21 cellular contexts compared by ENCODE assay signal in genomic region chr2:16639431-16639830, GRCh38. TPM values are rescaled to one million over a fixed set of nuclear protein-coding genes. Genes with fewer than 3 reads are reported as not detected.
DNase-seq lines count a peak whose midpoint lies in the region; ATAC-seq and TF ChIP-seq lines count a peak whose summit lies in the region.
"Had no signal": no experiment of that assay in that cellular context is flagged by ENCODE, and none has a peak within 500 bp of the region (broad histone marks: within the 10 kb centered on the region; RNA-seq: fewer than 3 reads in every experiment).

No MANE protein-coding gene starts in this region.

- DNase-seq in NCI-H526 treated with DMSO at 0.1 percent for 48 hours (lab: John Stamatoyannopoulos, UW) (peak; percentile 88), trophoblast cell (no peak), BE2C (no peak), SW 1271 (lab: John Stamatoyannopoulos, UW) (no peak)
- DNase-seq: activated effector memory CD4-positive, alpha-beta T cell treated with Interleukin-2 at 50 U/mL for 16 hours; amniotic stem cell; DMS 273 treated with DMSO at 0.1 percent for 48 hours; foreskin melanocyte; HCEC 1CT; NCI-H1694; NCI-H446 treated with DMSO at 0.1 percent for 48 hours; stimulated activated CD4-positive, alpha-beta T cell treated with anti-CD3 and anti-CD28 coated beads, Interleukin-12 subunit alpha, Interleukin-12 subunit beta, amount 100 ng/mL, for 4 hours; stimulated activated naive CD4-positive, alpha-beta T cell treated with Interleukin-2 at 50 U/mL for 16 hours; T-helper 17 cell had no signal

- H3K14ac ChIP-seq in trophoblast cell (ENCODE audit: low read length), result no peak overlapping the region

- H4K91ac ChIP-seq in trophoblast cell (ENCODE audit: low read depth, low read length), result no peak overlapping the region

- H3K36me3 Mint-ChIP-seq in dendritic cell treated with granulocyte-macrophage colony-stimulating factor and Interleukin-4, amounts not matched to agents 40 ng/mL and 50 ng/mL, for 4 days (ENCODE audit: low read depth), result peaks cover 38% of the 10 kb centered on the region

- no peak overlapping the region for H2BK120ac ChIP-seq in trophoblast cell (ENCODE audit: insufficient read depth, low read length, poor library complexity)

- H2BK12ac ChIP-seq in trophoblast cell (ENCODE audit: low read length), result no peak overlapping the region

- no peak overlapping the region for H2BK5ac ChIP-seq in trophoblast cell (ENCODE audit: low read depth, low read length, poor library complexity)

- peaks cover 3% of the 10 kb centered on the region; the same call in 1 of the 2 replicates for H3F3A ChIP-seq in DOHH2 (ENCODE audit: control insufficient read depth, insufficient read depth)

- intact Hi-C loops in dendritic cell treated with granulocyte-macrophage colony-stimulating factor and Interleukin-4, amounts not matched to agents 40 ng/mL and 50 ng/mL, for 4 days (cut with micrococcal nuclease), result loop anchor here (10.0 kb wide), 1 partner anchor 45 kb away; no protein-coding TSS in a partner anchor

- H3K23ac ChIP-seq in trophoblast cell (ENCODE audit: low read length), result no peak overlapping the region

- H3K27me3 ChIP-seq in DOHH2 (ENCODE audit: control insufficient read depth, low read length) (no peaks in the 10 kb centered on the region), trophoblast cell (ENCODE audit: insufficient read depth, low read length) (no peaks in the 10 kb centered on the region), BE2C (peaks cover 3% of the 10 kb centered on the region; the same call in 1 of the 2 replicates)

- H3K9me3 ChIP-seq in DOHH2 (ENCODE audit: control insufficient read depth, insufficient read depth, low read length), result no peaks in the 10 kb centered on the region
- no peaks in the 10 kb centered on the region for H3K9me3 ChIP-seq in trophoblast cell (ENCODE audit: insufficient read depth, low read depth, low read length)
- H3K9me3 ChIP-seq in BE2C, result no peaks in the 10 kb centered on the region

- H3K4me1 ChIP-seq in DOHH2 (ENCODE audit: control insufficient read depth, low read length) (peaks cover 72% of the 10 kb centered on the region), trophoblast cell (ENCODE audit: control insufficient read depth in 1 of 2, insufficient read depth in 2 of 2, low read length in 2 of 2) (peaks cover 13 to 18% of the 10 kb centered on the region in 2 experiments), BE2C (no peaks in the 10 kb centered on the region)

- no peak overlapping the region for H2AK5ac ChIP-seq in trophoblast cell (ENCODE audit: low read length)

- H3K79me2 ChIP-seq in DOHH2 (ENCODE audit: control insufficient read depth, low read length), result peaks cover 15% of the 10 kb centered on the region
- peaks cover 3% of the 10 kb centered on the region for H3K79me2 ChIP-seq in trophoblast cell (ENCODE audit: control insufficient read depth, insufficient read depth, low read length, poor library complexity)

- no peaks in the 10 kb centered on the region for H4K20me1 ChIP-seq in DOHH2 (ENCODE audit: control insufficient read depth, insufficient read depth, low read depth, low read length)

- WGBS in trophoblast cell (ENCODE audit: extremely low coverage, insufficient coverage, insufficient read length), result no CpG with 5 or more reads among the region's 2 CpGs

- H2AFZ ChIP-seq in trophoblast cell (ENCODE audit: insufficient read depth, low read length, poor library complexity), result no peak overlapping the region

- H3K9ac ChIP-seq in trophoblast cell (ENCODE audit: low read length), result no peak overlapping the region

- peak overlapping the region; percentile 48 for H4K8ac ChIP-seq in trophoblast cell (ENCODE audit: low read depth, low read length)

- no peaks in the 10 kb centered on the region for H3K9me2 ChIP-seq in DOHH2 (replicated peaks; ENCODE audit: control insufficient read depth, low read length)

- H3K4me2 ChIP-seq in DOHH2 (ENCODE audit: low read length), result peak overlapping the region; percentile 73
- H3K4me2 ChIP-seq in trophoblast cell (ENCODE audit: low read length), result no peak overlapping the region

- H3K27ac Mint-ChIP-seq in dendritic cell treated with granulocyte-macrophage colony-stimulating factor and Interleukin-4, amounts not matched to agents 40 ng/mL and 50 ng/mL, for 4 days, result peak overlapping the region; percentile 29
- H3K27ac Mint-ChIP-seq: progenitor cell of endocrine pancreas, T-helper 17 cell, type B pancreatic cell had no signal

- peaks cover 7% of the 10 kb centered on the region for H3K79me1 ChIP-seq in trophoblast cell (ENCODE audit: low read length)

- no peak for ATAC-seq in HG03469 (IDR thresholded peaks at IDR 0.05; ENCODE audit: unreplicated experiment)
- ATAC-seq: activated CD4-positive, CD25-positive, alpha-beta regulatory T cell treated with anti-CD3 and anti-CD28 coated beads, Interleukin-2, amount 50 U/mL, for 24 hours; Right ventricle myocardium inferior; T-helper 17 cell had no signal

- H3K9me3 Mint-ChIP-seq in dendritic cell treated with granulocyte-macrophage colony-stimulating factor and Interleukin-4, amounts not matched to agents 40 ng/mL and 50 ng/mL, for 4 days, result no peaks in the 10 kb centered on the region
- H3K9me3 Mint-ChIP-seq: type B pancreatic cell had no signal

- H3K4me3 ChIP-seq in DOHH2 (ENCODE audit: low read length), result peak overlapping the region; percentile 63
- no peak overlapping the region for H3K4me3 ChIP-seq in trophoblast cell (ENCODE audit: low read depth, low read length)
- H3K4me3 ChIP-seq in BE2C (ENCODE audit: low read depth, low read length), result no peak overlapping the region

- no peak overlapping the region for H3K4ac ChIP-seq in trophoblast cell (ENCODE audit: low read depth, low read length)

- no peak overlapping the region for H3K4me3 Mint-ChIP-seq in dendritic cell treated with granulocyte-macrophage colony-stimulating factor and Interleukin-4, amounts not matched to agents 40 ng/mL and 50 ng/mL, for 4 days
- H3K4me3 Mint-ChIP-seq: T-helper 17 cell, type B pancreatic cell had no signal

- H3K36me3 ChIP-seq in DOHH2 (ENCODE audit: control insufficient read depth, low read length) (peaks cover 18% of the 10 kb centered on the region), trophoblast cell (ENCODE audit: control insufficient read depth in 1 of 2, insufficient read depth in 2 of 2, low read length in 2 of 2) (peaks cover 4 to 7% of the 10 kb centered on the region in 2 experiments), BE2C (no peaks in the 10 kb centered on the region)

- no peak for TF ChIP-seq CTCF in DOHH2 (IDR thresholded peaks at IDR 0.05; ENCODE audit: low read depth, low read length, poor library complexity, severe bottlenecking)
- no peak for TF ChIP-seq CTCF in BE2C (IDR thresholded peaks at IDR 0.05; ENCODE audit: low read depth, low read length)

- H3K27ac ChIP-seq in DOHH2 (ENCODE audit: low read depth, low read length) (peak overlapping the region; percentile 69), trophoblast cell (ENCODE audit: low read depth, low read length) (no peak overlapping the region)

- no peak overlapping the region for H3K18ac ChIP-seq in trophoblast cell (ENCODE audit: low read length)

- no peaks in the 10 kb centered on the region for H3K27me3 Mint-ChIP-seq in dendritic cell treated with granulocyte-macrophage colony-stimulating factor and Interleukin-4, amounts not matched to agents 40 ng/mL and 50 ng/mL, for 4 days
- H3K27me3 Mint-ChIP-seq: type B pancreatic cell had no signal

- no peak overlapping the region for H4K12ac ChIP-seq in trophoblast cell (ENCODE audit: low read depth, low read length)

- peaks cover 85% of the 10 kb centered on the region for H3K4me1 Mint-ChIP-seq in dendritic cell treated with granulocyte-macrophage colony-stimulating factor and Interleukin-4, amounts not matched to agents 40 ng/mL and 50 ng/mL, for 4 days (ENCODE audit: low read depth)

RNA-seq across cellular contexts. Expression of gene CYRIA, which starts 26.2 kb away (rescaled TPM):
- 98.2 and 109 TPM in 2 replicates for polyA plus RNA-seq in trophoblast cell (2013)
- polyA plus RNA-seq in BE2C (2012; ENCODE audit: insufficient read depth, insufficient read length, low read depth), result 0.66 TPM
